ENCODE assay signal across 1 cellular context in the genomic region with DNA sequence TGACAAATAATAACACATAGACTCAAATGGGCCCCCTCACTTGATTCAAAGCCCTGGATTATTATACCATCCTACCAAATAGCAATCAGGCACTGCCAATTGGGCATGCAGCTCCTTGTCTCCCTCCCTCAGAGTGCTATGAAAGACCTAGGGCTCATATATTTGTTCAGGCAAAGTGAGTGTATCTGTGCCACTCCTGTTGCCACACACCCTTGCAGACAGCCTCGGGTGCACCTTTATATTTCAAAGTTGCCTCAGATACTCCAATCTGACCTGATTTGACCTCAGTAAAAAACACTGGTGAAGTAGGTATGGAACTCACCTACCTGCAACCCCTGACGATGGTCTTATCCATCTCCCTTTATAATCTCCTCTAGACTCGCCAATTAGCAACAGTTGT.
TF ChIP-seq lines count a peak whose summit lies in the region.

No MANE protein-coding gene starts in this region.

TF ChIP-seq in K562, 482 proteins besides CTCF, POLR2A, EP300 and RAD21:
- TF ChIP-seq, protein P1, sequence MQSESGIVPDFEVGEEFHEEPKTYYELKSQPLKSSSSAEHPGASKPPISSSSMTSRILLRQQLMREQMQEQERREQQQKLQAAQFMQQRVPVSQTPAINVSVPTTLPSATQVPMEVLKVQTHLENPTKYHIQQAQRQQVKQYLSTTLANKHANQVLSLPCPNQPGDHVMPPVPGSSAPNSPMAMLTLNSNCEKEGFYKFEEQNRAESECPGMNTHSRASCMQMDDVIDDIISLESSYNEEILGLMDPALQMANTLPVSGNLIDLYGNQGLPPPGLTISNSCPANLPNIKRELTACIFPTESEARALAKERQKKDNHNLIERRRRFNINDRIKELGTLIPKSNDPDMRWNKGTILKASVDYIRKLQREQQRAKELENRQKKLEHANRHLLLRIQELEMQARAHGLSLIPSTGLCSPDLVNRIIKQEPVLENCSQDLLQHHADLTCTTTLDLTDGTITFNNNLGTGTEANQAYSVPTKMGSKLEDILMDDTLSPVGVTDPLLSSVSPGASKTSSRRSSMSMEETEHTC (IDR thresholded peaks at IDR 0.05) = no peak
- TF ChIP-seq BRD4 (IDR thresholded peaks at IDR 0.05) = no peak
- no peak for TF ChIP-seq CBFA2T2 (conservative IDR thresholded peaks at IDR 0.05)
- no peak for TF ChIP-seq ZNF780A (CRISPR knock-in tag; IDR thresholded peaks at IDR 0.05)
- TF ChIP-seq ZNF354B (CRISPR knock-in tag; IDR thresholded peaks at IDR 0.05) = no peak
- no peak for TF ChIP-seq DMBX1 (CRISPR knock-in tag; IDR thresholded peaks at IDR 0.05; ENCODE audit: borderline replicate concordance)
- TF ChIP-seq, protein P2, sequence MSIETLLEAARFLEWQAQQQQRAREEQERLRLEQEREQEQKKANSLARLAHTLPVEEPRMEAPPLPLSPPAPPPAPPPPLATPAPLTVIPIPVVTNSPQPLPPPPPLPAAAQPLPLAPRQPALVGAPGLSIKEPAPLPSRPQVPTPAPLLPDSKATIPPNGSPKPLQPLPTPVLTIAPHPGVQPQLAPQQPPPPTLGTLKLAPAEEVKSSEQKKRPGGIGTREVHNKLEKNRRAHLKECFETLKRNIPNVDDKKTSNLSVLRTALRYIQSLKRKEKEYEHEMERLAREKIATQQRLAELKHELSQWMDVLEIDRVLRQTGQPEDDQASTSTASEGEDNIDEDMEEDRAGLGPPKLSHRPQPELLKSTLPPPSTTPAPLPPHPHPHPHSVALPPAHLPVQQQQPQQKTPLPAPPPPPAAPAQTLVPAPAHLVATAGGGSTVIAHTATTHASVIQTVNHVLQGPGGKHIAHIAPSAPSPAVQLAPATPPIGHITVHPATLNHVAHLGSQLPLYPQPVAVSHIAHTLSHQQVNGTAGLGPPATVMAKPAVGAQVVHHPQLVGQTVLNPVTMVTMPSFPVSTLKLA (conservative IDR thresholded peaks at IDR 0.05) = no peak
- TF ChIP-seq SAFB2 (IDR thresholded peaks at IDR 0.05; ENCODE audit: borderline replicate concordance, low read depth, low read length, severe bottlenecking) = no peak
- no peak for TF ChIP-seq ZNF347 (CRISPR knock-in tag; IDR thresholded peaks at IDR 0.05; ENCODE audit: low read depth)
- no peak for TF ChIP-seq CXXC5 (CRISPR knock-in tag; IDR thresholded peaks at IDR 0.05)
- no peak for TF ChIP-seq ZNF253 (CRISPR knock-in tag; conservative IDR thresholded peaks at IDR 0.05)
